8 cellular contexts compared by ENCODE assay signal in genomic region chr2:86563650-86564061, GRCh38. TPM values are rescaled to one million over a fixed set of nuclear protein-coding genes. Genes with fewer than 3 reads are reported as not detected.
DNase-seq lines count a peak whose midpoint lies in the region; ATAC-seq and TF ChIP-seq lines count a peak whose summit lies in the region.

No MANE protein-coding gene starts in this region.

- H3K36me3 Mint-ChIP-seq in IgD-negative memory B cell = no peaks in the 10 kb centered on the region

- no peak for ATAC-seq in HG02798 (IDR thresholded peaks at IDR 0.05; ENCODE audit: poor library complexity, unreplicated experiment)
- no peak for ATAC-seq in HG02884 (IDR thresholded peaks at IDR 0.05; ENCODE audit: unreplicated experiment)

- no peaks in the 10 kb centered on the region for H3K27me3 ChIP-seq in muscle layer of duodenum (ENCODE audit: low read depth, low read length)

- H3K4me3 ChIP-seq in AG04449 (ENCODE audit: low read depth, low read length) = peak overlapping the region; percentile 68
- peak overlapping the region; percentile 84 to 88 for H3K4me3 ChIP-seq in cardiac fibroblast (replicated peaks in 1 of 2; ENCODE audit: low read depth in 2 of 2, low read length in 2 of 2)
- H3K4me3 ChIP-seq in muscle layer of duodenum (ENCODE audit: low read depth in 1 of 2, low read length in 2 of 2) = peak overlapping the region; percentile 79 to 85

- no peak for DNase-seq in AG04449 (ENCODE audit: low read depth, low spot score)
- no peak for DNase-seq in cardiac fibroblast (ENCODE audit: low read depth in 2 of 2)
- no peak for DNase-seq in NCI-H146 treated with DMSO at 0.1 percent for 48 hours (lab: John Stamatoyannopoulos, UW; ENCODE audit: unreplicated experiment)
- DNase-seq in ureter (ENCODE audit: low spot score) = no peak

- H3K27ac Mint-ChIP-seq in IgD-negative memory B cell = peak overlapping the region; percentile 88 to 99 (median 98)

- peaks cover 1% of the 10 kb centered on the region for H3K27me3 Mint-ChIP-seq in IgD-negative memory B cell

- peaks cover 22 to 32% (median 23%) of the 10 kb centered on the region in 3 donors for H3K4me1 Mint-ChIP-seq in IgD-negative memory B cell

- H3K9me3 Mint-ChIP-seq in IgD-negative memory B cell = no peaks in the 10 kb centered on the region

- CTCF ChIA-PET in AG04449 (lab: Yijun Ruan, JAX) = no interaction called here

- POLR2A ChIA-PET in AG04449 (lab: Yijun Ruan, JAX) = no interaction called here

- peaks cover 4 to 15% of the 10 kb centered on the region in 2 donors for H3K4me1 ChIP-seq in muscle layer of duodenum (ENCODE audit: control insufficient read depth in 1 of 2, insufficient read depth in 2 of 2, low read length in 2 of 2)

- H3K4me3 Mint-ChIP-seq in IgD-negative memory B cell = peak overlapping the region; percentile 88 to 96 (median 95)

- H3K27ac ChIP-seq in muscle layer of duodenum (ENCODE audit: low read length) = peak overlapping the region; percentile 99

- H3K9me3 ChIP-seq in muscle layer of duodenum (ENCODE audit: control insufficient read depth in 1 of 2, low read length in 2 of 2) = no peaks in the 10 kb centered on the region

- peaks cover 0 to 4% of the 10 kb centered on the region in 2 donors for H3K36me3 ChIP-seq in muscle layer of duodenum (ENCODE audit: control insufficient read depth in 1 of 2, insufficient read depth in 2 of 2, low read length in 2 of 2)

- TF ChIP-seq CTCF in AG04449 (IDR thresholded peaks at IDR 0.05; ENCODE audit: insufficient read depth, low read length, missing control alignments) (no peak), cardiac fibroblast (IDR thresholded peaks at IDR 0.05; ENCODE audit: low read depth, low read length) (no peak)

RNA-seq across cellular contexts. Expression of gene CHMP3, which starts 0.4 kb away (rescaled TPM):
- 77.1 TPM for polyA plus RNA-seq in IgD-negative memory B cell
- 157 TPM for total RNA-seq in ureter
